Comparison of ENCODE assay signal across 9 cellular contexts in genomic region chr6:142884214-142885035, GRCh38.
DNase-seq lines count a peak whose midpoint lies in the region; ATAC-seq and TF ChIP-seq lines count a peak whose summit lies in the region.
"Had no signal": no experiment of that assay in that cellular context is flagged by ENCODE, and none has a peak within 500 bp of the region (broad histone marks: within the 10 kb centered on the region; RNA-seq: fewer than 3 reads in every experiment).

No MANE protein-coding gene starts in this region.

- DNase-seq in T-helper 1 cell = no peak
- DNase-seq in activated CD4-positive, alpha-beta memory T cell treated with anti-CD3 and anti-CD28 coated beads for 36 hours = no peak
- DNase-seq in stimulated activated effector memory CD8-positive, alpha-beta T cell treated with anti-CD3 and anti-CD28 coated beads, Interleukin-12 subunit alpha, Interleukin-12 subunit beta, amount 100 ng/mL, for 72 hours (ENCODE audit: low spot score in 2 of 2) = no peak
- no peak for DNase-seq in DMS153 (lab: John Stamatoyannopoulos, UW)
- no peak for DNase-seq in superior temporal gyrus (ENCODE audit: extremely low spot score)
- no peak for DNase-seq in effector CD8-positive, alpha-beta T cell (lab: John Stamatoyannopoulos, UW)
- DNase-seq: NCI-H1105 had no signal

- peaks cover 58% of the 10 kb centered on the region for H3K4me1 Mint-ChIP-seq in T-helper 1 cell treated with Interleukin-12 subunit alpha and Interleukin-12 subunit beta and Interleukin-4 antibody, amounts not matched to agents 30 μg/mL and 1 μg/mL, for 36 hours (ENCODE audit: low read depth)
- H3K4me1 Mint-ChIP-seq in activated CD4-positive, alpha-beta memory T cell treated with anti-CD3 and anti-CD28 coated beads for 36 hours (ENCODE audit: low read depth) = peaks cover 90% of the 10 kb centered on the region
- H3K4me1 Mint-ChIP-seq in stimulated activated effector memory CD8-positive, alpha-beta T cell treated with anti-CD3 and anti-CD28 coated beads, Interleukin-12 subunit alpha, Interleukin-12 subunit beta, amount 100 ng/mL, for 72 hours = peaks cover 76% of the 10 kb centered on the region

- peaks cover 8 to 56% (median 15%) of the 10 kb centered on the region in 3 donors for H3K4me1 ChIP-seq in gastroesophageal sphincter

- no peak for TF ChIP-seq EP300 in gastroesophageal sphincter (IDR thresholded peaks at IDR 0.05)

- peak overlapping the region; percentile 95 for H3K4me3 Mint-ChIP-seq in T-helper 1 cell treated with Interleukin-12 subunit alpha and Interleukin-12 subunit beta and Interleukin-4 antibody, amounts not matched to agents 30 μg/mL and 1 μg/mL, for 36 hours
- peak overlapping the region; percentile 93 for H3K4me3 Mint-ChIP-seq in activated CD4-positive, alpha-beta memory T cell treated with anti-CD3 and anti-CD28 coated beads for 36 hours
- H3K4me3 Mint-ChIP-seq in stimulated activated effector memory CD8-positive, alpha-beta T cell treated with anti-CD3 and anti-CD28 coated beads, Interleukin-12 subunit alpha, Interleukin-12 subunit beta, amount 100 ng/mL, for 72 hours = peak overlapping the region; percentile 76

- POLR2A ChIA-PET in activated CD4-positive, alpha-beta memory T cell treated with anti-CD3 and anti-CD28 coated beads for 36 hours (lab: Charles Lee) = interaction anchor here (0.8 to 2.1 kb wide), 11 partner anchors 10 to 81 kb away, joined by 3 to 11 read pairs (median 4); no protein-coding TSS in a partner anchor

- H3K36me3 Mint-ChIP-seq in T-helper 1 cell treated with Interleukin-12 subunit alpha and Interleukin-12 subunit beta and Interleukin-4 antibody, amounts not matched to agents 30 μg/mL and 1 μg/mL, for 36 hours (ENCODE audit: low read depth) = peaks cover 17% of the 10 kb centered on the region
- H3K36me3 Mint-ChIP-seq in activated CD4-positive, alpha-beta memory T cell treated with anti-CD3 and anti-CD28 coated beads for 36 hours = peaks cover 13% of the 10 kb centered on the region
- peaks cover 22% of the 10 kb centered on the region for H3K36me3 Mint-ChIP-seq in stimulated activated effector memory CD8-positive, alpha-beta T cell treated with anti-CD3 and anti-CD28 coated beads, Interleukin-12 subunit alpha, Interleukin-12 subunit beta, amount 100 ng/mL, for 72 hours

- no peaks in the 10 kb centered on the region for H3K27me3 Mint-ChIP-seq in T-helper 1 cell treated with Interleukin-12 subunit alpha and Interleukin-12 subunit beta and Interleukin-4 antibody, amounts not matched to agents 30 μg/mL and 1 μg/mL, for 36 hours (ENCODE audit: low read depth)
- no peaks in the 10 kb centered on the region for H3K27me3 Mint-ChIP-seq in activated CD4-positive, alpha-beta memory T cell treated with anti-CD3 and anti-CD28 coated beads for 36 hours

- peak overlapping the region; percentile 100 for H3K27ac Mint-ChIP-seq in T-helper 1 cell treated with Interleukin-12 subunit alpha and Interleukin-12 subunit beta and Interleukin-4 antibody, amounts not matched to agents 30 μg/mL and 1 μg/mL, for 36 hours
- peak overlapping the region; percentile 97 for H3K27ac Mint-ChIP-seq in activated CD4-positive, alpha-beta memory T cell treated with anti-CD3 and anti-CD28 coated beads for 36 hours
- H3K27ac Mint-ChIP-seq in stimulated activated effector memory CD8-positive, alpha-beta T cell treated with anti-CD3 and anti-CD28 coated beads, Interleukin-12 subunit alpha, Interleukin-12 subunit beta, amount 100 ng/mL, for 72 hours = peak overlapping the region; percentile 94

- CTCF ChIA-PET in activated CD4-positive, alpha-beta memory T cell treated with anti-CD3 and anti-CD28 coated beads for 36 hours (lab: Charles Lee) = interaction anchor here (0.6 to 2.3 kb wide), 7 partner anchors 12 to 190 kb away, joined by 3 to 9 read pairs (median 4); no protein-coding TSS in a partner anchor

- H3K36me3 ChIP-seq in gastroesophageal sphincter = no peaks in the 10 kb centered on the region

- no peaks in the 10 kb centered on the region for H3K27me3 ChIP-seq in gastroesophageal sphincter

- no peak for TF ChIP-seq POLR2A in gastroesophageal sphincter (IDR thresholded peaks at IDR 0.05)

- no peaks in the 10 kb centered on the region for H3K9me3 ChIP-seq in gastroesophageal sphincter

- no peak for ATAC-seq in gastroesophageal sphincter
- ATAC-seq in stimulated activated effector memory CD8-positive, alpha-beta T cell treated with anti-CD3 and anti-CD28 coated beads, Interleukin-12 subunit alpha, Interleukin-12 subunit beta, amount 100 ng/mL, for 72 hours = no peak

- H3K27ac ChIP-seq in gastroesophageal sphincter = peak overlapping the region in 3 of 4 donors; percentile 69 to 78 (median 69)

- no peaks in the 10 kb centered on the region for H3K9me3 Mint-ChIP-seq in T-helper 1 cell treated with Interleukin-12 subunit alpha and Interleukin-12 subunit beta and Interleukin-4 antibody, amounts not matched to agents 30 μg/mL and 1 μg/mL, for 36 hours
- no peaks in the 10 kb centered on the region for H3K9me3 Mint-ChIP-seq in activated CD4-positive, alpha-beta memory T cell treated with anti-CD3 and anti-CD28 coated beads for 36 hours
- H3K9me3 Mint-ChIP-seq in stimulated activated effector memory CD8-positive, alpha-beta T cell treated with anti-CD3 and anti-CD28 coated beads, Interleukin-12 subunit alpha, Interleukin-12 subunit beta, amount 100 ng/mL, for 72 hours = no peaks in the 10 kb centered on the region

- intact Hi-C loops in activated CD4-positive, alpha-beta memory T cell treated with anti-CD3 and anti-CD28 coated beads for 36 hours (cut with micrococcal nuclease) = loop anchor here (1.0 to 5.0 kb wide), 8 partner anchors 12 to 82 kb away; no protein-coding TSS in a partner anchor

- TF ChIP-seq CTCF in gastroesophageal sphincter (IDR thresholded peaks at IDR 0.05) = no peak

- WGBS in gastroesophageal sphincter (ENCODE audit: low coverage in 1 of 2), 2 donors = 41 to 43% methylated on average over 8 of the region's 8 CpGs

- peak overlapping the region; percentile 40 to 48 for H3K4me3 ChIP-seq in gastroesophageal sphincter
